Comparison of ENCODE assay signal across 22 cellular contexts in genomic region chr11:3922056-3922455, GRCh38.
DNase-seq lines count a peak whose midpoint lies in the region; ATAC-seq and TF ChIP-seq lines count a peak whose summit lies in the region.
"Had no signal": no experiment of that assay in that cellular context is flagged by ENCODE, and none has a peak within 500 bp of the region (broad histone marks: within the 10 kb centered on the region; RNA-seq: fewer than 3 reads in every experiment).

No MANE protein-coding gene starts in this region.

- H3K4me1 ChIP-seq in thyroid gland, result peaks cover 9 to 12% of the 10 kb centered on the region in 2 donors

- H3K4me3 ChIP-seq in thyroid gland (replicated peaks in 1 of 3), result no peak overlapping the region

- intact Hi-C loops in CD14-positive monocyte (cut with micrococcal nuclease) (loop anchor here in 1 of 2 donors (10.0 kb wide), 1 partner anchor 143 kb away; no protein-coding TSS in a partner anchor), thyroid gland (cut with DNase I) (no loop called here)

- no peak for ATAC-seq in effector memory CD8-positive, alpha-beta T cell (replicated peaks)
- peak; percentile 59 for ATAC-seq in stimulated activated effector memory CD8-positive, alpha-beta T cell treated with anti-CD3 and anti-CD28 coated beads, Interleukin-12 subunit alpha, Interleukin-12 subunit beta, amount 100 ng/mL, for 72 hours
- ATAC-seq in HG03039 (IDR thresholded peaks at IDR 0.05; ENCODE audit: unreplicated experiment), result no peak
- ATAC-seq: HCT116, Panc1 had no signal

- peaks cover 3% of the 10 kb centered on the region in 2 donors for H3K36me3 Mint-ChIP-seq in CD14-positive monocyte
- H3K36me3 Mint-ChIP-seq in IgD-negative memory B cell, result peaks cover 3% of the 10 kb centered on the region
- H3K36me3 Mint-ChIP-seq in effector memory CD8-positive, alpha-beta T cell (ENCODE audit: insufficient read depth), result peaks cover 4% of the 10 kb centered on the region
- peaks cover 14% of the 10 kb centered on the region for H3K36me3 Mint-ChIP-seq in stimulated activated effector memory CD8-positive, alpha-beta T cell treated with anti-CD3 and anti-CD28 coated beads, Interleukin-12 subunit alpha, Interleukin-12 subunit beta, amount 100 ng/mL, for 72 hours

- 95 to 96% methylated on average over 1 of the region's 1 CpG for whole genome bisulfite sequencing in thyroid gland, 2 donors

- H3K36me3 ChIP-seq in thyroid gland, result no peaks in the 10 kb centered on the region

- no peaks in the 10 kb centered on the region for H3K9me3 ChIP-seq in thyroid gland

- H3K4me1 Mint-ChIP-seq in CD14-positive monocyte (peaks cover 52% of the 10 kb centered on the region), IgD-negative memory B cell (peaks cover 12 to 35% (median 27%) of the 10 kb centered on the region in 3 donors)
- H3K4me1 Mint-ChIP-seq in effector memory CD8-positive, alpha-beta T cell (ENCODE audit: low read depth in 2 of 2), result peaks cover 34 to 50% of the 10 kb centered on the region in 2 donors
- peaks cover 50% of the 10 kb centered on the region for H3K4me1 Mint-ChIP-seq in stimulated activated effector memory CD8-positive, alpha-beta T cell treated with anti-CD3 and anti-CD28 coated beads, Interleukin-12 subunit alpha, Interleukin-12 subunit beta, amount 100 ng/mL, for 72 hours

- no peak for TF ChIP-seq CTCF in CD14-positive monocyte (IDR thresholded peaks at IDR 0.05)
- TF ChIP-seq CTCF in thyroid gland (IDR thresholded peaks at IDR 0.05), result no peak

- TF ChIP-seq POLR2A in thyroid gland (IDR thresholded peaks at IDR 0.05), result no peak

- no peak overlapping the region for H3K4me3 Mint-ChIP-seq in CD14-positive monocyte
- H3K4me3 Mint-ChIP-seq in IgD-negative memory B cell, result no peak overlapping the region
- no peak overlapping the region for H3K4me3 Mint-ChIP-seq in effector memory CD8-positive, alpha-beta T cell
- no peak overlapping the region for H3K4me3 Mint-ChIP-seq in stimulated activated effector memory CD8-positive, alpha-beta T cell treated with anti-CD3 and anti-CD28 coated beads, Interleukin-12 subunit alpha, Interleukin-12 subunit beta, amount 100 ng/mL, for 72 hours
- H3K4me3 Mint-ChIP-seq: CD4-positive, alpha-beta memory T cell had no signal

- no peak overlapping the region for H3K27ac ChIP-seq in thyroid gland
- H3K27ac ChIP-seq: 22Rv1, RWPE1 had no signal

- H3K9me3 Mint-ChIP-seq in CD14-positive monocyte (peaks cover 0 to 2% (median 0%) of the 10 kb centered on the region in 7 donors), IgD-negative memory B cell (no peaks in the 10 kb centered on the region)
- H3K9me3 Mint-ChIP-seq in effector memory CD8-positive, alpha-beta T cell, result no peaks in the 10 kb centered on the region
- no peaks in the 10 kb centered on the region for H3K9me3 Mint-ChIP-seq in stimulated activated effector memory CD8-positive, alpha-beta T cell treated with anti-CD3 and anti-CD28 coated beads, Interleukin-12 subunit alpha, Interleukin-12 subunit beta, amount 100 ng/mL, for 72 hours
- H3K9me3 Mint-ChIP-seq: CD4-positive, alpha-beta memory T cell had no signal

- no peaks in the 10 kb centered on the region for H3K27me3 ChIP-seq in thyroid gland

- H3K27me3 Mint-ChIP-seq in CD14-positive monocyte (ENCODE audit: low read depth in 3 of 3) (no peaks in the 10 kb centered on the region), IgD-negative memory B cell (no peaks in the 10 kb centered on the region)
- H3K27me3 Mint-ChIP-seq in effector memory CD8-positive, alpha-beta T cell, result no peaks in the 10 kb centered on the region
- H3K27me3 Mint-ChIP-seq: CD4-positive, alpha-beta memory T cell had no signal

- peak overlapping the region in 6 of 7 donors; percentile 40 to 91 (median 64) for H3K27ac Mint-ChIP-seq in CD14-positive monocyte
- H3K27ac Mint-ChIP-seq in IgD-negative memory B cell, result peak overlapping the region in 2 of 3 donors; percentile 36 to 76
- peak overlapping the region; percentile 49 to 71 for H3K27ac Mint-ChIP-seq in effector memory CD8-positive, alpha-beta T cell
- peak overlapping the region; percentile 9 for H3K27ac Mint-ChIP-seq in stimulated activated effector memory CD8-positive, alpha-beta T cell treated with anti-CD3 and anti-CD28 coated beads, Interleukin-12 subunit alpha, Interleukin-12 subunit beta, amount 100 ng/mL, for 72 hours

- no peak for DNase-seq in CD14-positive monocyte (ENCODE audit: low spot score)
- no peak for DNase-seq in effector memory CD8-positive, alpha-beta T cell
- no peak for DNase-seq in stimulated activated effector memory CD8-positive, alpha-beta T cell treated with anti-CD3 and anti-CD28 coated beads, Interleukin-12 subunit alpha, Interleukin-12 subunit beta, amount 100 ng/mL, for 72 hours (ENCODE audit: low spot score in 2 of 2)
- no peak for DNase-seq in DMS53 treated with DMSO at 0.1 percent for 48 hours (lab: John Stamatoyannopoulos, UW; ENCODE audit: unreplicated experiment)
- DNase-seq in thyroid gland, result no peak
- DNase-seq: CD4-positive, alpha-beta memory T cell; DMS 273 treated with DMSO at 0.1 percent for 48 hours; DMS79 treated with DMSO at 0.1 percent for 48 hours; GF-D8; KG1; MM.1S; NCI-H1694; NCI-H2029 treated with DMSO at 0.1 percent for 48 hours; NCI-H446 treated with DMSO at 0.1 percent for 48 hours; NCI-H526 treated with DMSO at 0.1 percent for 48 hours; SHP77 had no signal

Comparison
In these comparisons a context has a peak if more than half of its experiments do, and no peak if none do; other contexts are left out.
1. H3K27ac Mint-ChIP-seq: peak in every context shown above with its lines; median percentile 64 in CD14-positive monocyte; 60 in effector memory CD8-positive, alpha-beta T cell; 56 in IgD-negative memory B cell; 9 in stimulated activated effector memory CD8-positive, alpha-beta T cell treated with anti-CD3 and anti-CD28 coated beads, Interleukin-12 subunit alpha, Interleukin-12 subunit beta, amount 100 ng/mL, for 72 hours.